In the genomic region with DNA sequence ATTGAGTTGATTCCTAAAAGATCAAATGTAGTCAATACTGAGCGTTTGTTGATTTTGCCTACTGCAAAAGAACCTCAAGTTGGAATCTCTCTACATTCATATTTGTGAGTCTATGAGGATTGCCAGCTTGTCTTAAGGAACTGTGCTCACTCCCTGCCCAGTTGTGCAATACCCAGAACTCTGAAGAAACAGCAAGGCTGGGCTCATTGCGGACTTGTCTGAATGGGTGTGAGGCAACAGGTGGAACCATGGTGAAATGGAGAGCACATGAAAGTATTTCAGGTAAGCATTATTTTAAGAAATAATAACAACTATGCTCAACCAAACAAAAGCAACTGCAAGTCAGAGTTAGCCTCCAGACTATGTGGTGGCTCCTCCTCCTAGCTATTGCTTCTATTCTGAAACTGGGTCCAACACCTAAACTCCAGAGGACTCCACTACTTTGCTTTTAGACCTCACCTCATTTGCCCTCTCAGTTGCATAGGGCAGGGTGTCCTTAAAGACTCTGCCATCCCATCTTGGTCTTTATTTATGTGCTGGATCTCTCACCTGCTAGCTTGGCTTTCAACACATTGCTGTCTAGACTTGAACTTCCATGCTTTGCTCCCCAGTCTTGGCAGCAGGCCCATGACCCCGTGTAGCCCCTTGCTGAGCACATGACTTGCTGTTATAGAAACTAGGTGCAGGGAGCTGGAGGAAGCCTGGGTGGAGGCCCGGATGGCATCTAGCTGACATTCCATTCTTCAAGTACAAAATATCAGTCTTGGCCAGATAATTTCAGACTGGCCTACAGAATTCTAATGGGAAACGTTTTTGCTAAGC, we compare ENCODE assay signal across 12 cellular contexts.
A peak's percentile ranks its signal among the peaks of the same experiment; 100 is the strongest.
DNase-seq lines count a peak whose midpoint lies in the region; ATAC-seq and TF ChIP-seq lines count a peak whose summit lies in the region.
"Had no signal": no experiment of that assay in that cellular context is flagged by ENCODE, and none has a peak within 500 bp of the region (broad histone marks: within the 10 kb centered on the region; RNA-seq: fewer than 3 reads in every experiment).

No MANE protein-coding gene starts in this region.

- H3K27ac Mint-ChIP-seq in osteocyte (ENCODE audit: unreplicated experiment) (peak overlapping the region; percentile 71), endothelial cell (ENCODE audit: unreplicated experiment) (no peak overlapping the region)
- H3K27ac Mint-ChIP-seq: activated naive CD4-positive, alpha-beta T cell treated with anti-CD3 and anti-CD28 coated beads for 36 hours; CD8-positive, alpha-beta memory T cell had no signal

- peak; percentile 85 for DNase-seq in GF-D8 (lab: John Stamatoyannopoulos, UW)
- peak; percentile 28 for DNase-seq in SIG-M5 (lab: John Stamatoyannopoulos, UW)
- peak; percentile 82 for DNase-seq in glomerular endothelial cell (ENCODE audit: extremely low read depth, low read depth, low spot score)
- no peak for DNase-seq in osteocyte (ENCODE audit: extremely low spot score, unreplicated experiment)
- DNase-seq in NCI-H748 (lab: John Stamatoyannopoulos, UW; ENCODE audit: unreplicated experiment) = no peak
- DNase-seq in endothelial cell (ENCODE audit: low spot score) = no peak
- DNase-seq: activated naive CD4-positive, alpha-beta T cell treated with anti-CD3 and anti-CD28 coated beads for 36 hours; CD8-positive, alpha-beta memory T cell; NCI-H1436 treated with DMSO at 0.1 percent for 48 hours; T1000 had no signal

- H3K36me3 Mint-ChIP-seq in osteocyte (ENCODE audit: unreplicated experiment) (no peaks in the 10 kb centered on the region), endothelial cell (ENCODE audit: low read depth, unreplicated experiment) (no peaks in the 10 kb centered on the region)
- H3K36me3 Mint-ChIP-seq: CD8-positive, alpha-beta memory T cell had no signal

- no peaks in the 10 kb centered on the region for H3K9me3 Mint-ChIP-seq in osteocyte (ENCODE audit: unreplicated experiment)
- H3K9me3 Mint-ChIP-seq in endothelial cell (ENCODE audit: unreplicated experiment) = no peaks in the 10 kb centered on the region
- H3K9me3 Mint-ChIP-seq: activated naive CD4-positive, alpha-beta T cell treated with anti-CD3 and anti-CD28 coated beads for 36 hours; CD8-positive, alpha-beta memory T cell had no signal

- no peak for TF ChIP-seq CTCF in osteocyte (IDR thresholded peaks at IDR 0.05)
- TF ChIP-seq CTCF in endothelial cell (IDR thresholded peaks at IDR 0.05; ENCODE audit: unreplicated experiment) = no peak

- H3K4me3 Mint-ChIP-seq in osteocyte (ENCODE audit: unreplicated experiment) = no peak overlapping the region
- H3K4me3 Mint-ChIP-seq in endothelial cell (ENCODE audit: unreplicated experiment) = no peak overlapping the region
- H3K4me3 Mint-ChIP-seq: activated naive CD4-positive, alpha-beta T cell treated with anti-CD3 and anti-CD28 coated beads for 36 hours; CD8-positive, alpha-beta memory T cell had no signal

- no peak for ATAC-seq in GM19023 (IDR thresholded peaks at IDR 0.05; ENCODE audit: unreplicated experiment)
- no peak for ATAC-seq in GM18870 (IDR thresholded peaks at IDR 0.05; ENCODE audit: unreplicated experiment)

- H3K4me1 Mint-ChIP-seq in osteocyte (ENCODE audit: unreplicated experiment) = peaks cover 12% of the 10 kb centered on the region
- H3K4me1 Mint-ChIP-seq in endothelial cell (ENCODE audit: unreplicated experiment) = no peaks in the 10 kb centered on the region
- H3K4me1 Mint-ChIP-seq: CD8-positive, alpha-beta memory T cell had no signal

- H3K27me3 Mint-ChIP-seq in osteocyte (ENCODE audit: unreplicated experiment) (peaks cover 20% of the 10 kb centered on the region), endothelial cell (ENCODE audit: unreplicated experiment) (peaks cover 2% of the 10 kb centered on the region)

Comparison
In these comparisons a context has a peak if more than half of its experiments do, and no peak if none do; other contexts are left out.
1. DNase-seq: peak in GF-D8 (single experiment), SIG-M5 (single experiment) and glomerular endothelial cell (single experiment); none in osteocyte (single experiment), NCI-H748 (single experiment) and endothelial cell (single experiment).